In the genomic region with DNA sequence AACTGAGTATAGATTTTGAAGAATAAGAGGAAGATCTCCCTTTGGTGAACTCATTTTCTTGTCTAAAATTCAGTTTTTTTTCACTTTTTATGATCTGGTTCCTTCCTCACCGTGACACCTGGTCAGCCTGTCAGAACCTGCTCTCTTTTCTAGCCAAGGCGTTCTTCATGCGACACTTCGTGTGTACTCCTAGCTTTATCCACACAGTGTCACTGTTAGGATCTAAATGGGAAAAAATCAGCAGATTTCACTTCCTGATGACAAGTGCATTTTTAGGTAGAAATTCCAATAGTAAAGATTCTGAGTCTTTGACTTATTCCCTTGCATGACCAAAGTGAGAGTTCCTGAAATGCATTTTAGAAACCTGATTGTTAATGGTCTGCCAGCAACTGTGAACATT, we compare ENCODE assay signal across 12 cellular contexts.
"Had no signal": no experiment of that assay in that cellular context is flagged by ENCODE, and none has a peak within 500 bp of the region (broad histone marks: within the 10 kb centered on the region; RNA-seq: fewer than 3 reads in every experiment).

No MANE protein-coding gene starts in this region.

- H3K36me3 ChIP-seq: brain microvascular endothelial cell, neutrophil had no signal

- H3K4me1 Mint-ChIP-seq: activated naive CD8-positive, alpha-beta T cell treated with anti-CD3 and anti-CD28 coated beads, Interleukin-2, amount 10 ng/mL, durations not matched to agents 7 days and 5 days; stimulated activated memory B cell treated with anti-CD40 and anti-IgM and Interleukin-4, amounts not matched to agents 10 μg/mL and 1 μg/mL and 100 μg/mL, for 72 hours had no signal

- H3K36me3 Mint-ChIP-seq: activated naive CD8-positive, alpha-beta T cell treated with anti-CD3 and anti-CD28 coated beads, Interleukin-2, amount 10 ng/mL, durations not matched to agents 7 days and 5 days had no signal

- H3K27ac Mint-ChIP-seq: activated naive CD8-positive, alpha-beta T cell treated with anti-CD3 and anti-CD28 coated beads, Interleukin-2, amount 10 ng/mL, durations not matched to agents 7 days and 5 days; stimulated activated memory B cell treated with anti-CD40 and anti-IgM and Interleukin-4, amounts not matched to agents 10 μg/mL and 1 μg/mL and 100 μg/mL, for 72 hours had no signal

- H3K9me3 ChIP-seq: neutrophil had no signal

- H3K27ac ChIP-seq: brain microvascular endothelial cell, foreskin keratinocyte, neutrophil, parathyroid adenoma had no signal

- H3K27me3 ChIP-seq: brain microvascular endothelial cell, foreskin keratinocyte, neutrophil had no signal

- H3K27me3 Mint-ChIP-seq: naive B cell; stimulated activated memory B cell treated with anti-CD40 and anti-IgM and Interleukin-4, amounts not matched to agents 10 μg/mL and 1 μg/mL and 100 μg/mL, for 72 hours had no signal

- H3K4me3 Mint-ChIP-seq: activated naive CD8-positive, alpha-beta T cell treated with anti-CD3 and anti-CD28 coated beads, Interleukin-2, amount 10 ng/mL, durations not matched to agents 7 days and 5 days; naive B cell; stimulated activated memory B cell treated with anti-CD40 and anti-IgM and Interleukin-4, amounts not matched to agents 10 μg/mL and 1 μg/mL and 100 μg/mL, for 72 hours had no signal

- H3K4me1 ChIP-seq: foreskin keratinocyte, parathyroid adenoma had no signal

- H3K9me3 Mint-ChIP-seq: activated naive CD8-positive, alpha-beta T cell treated with anti-CD3 and anti-CD28 coated beads, Interleukin-2, amount 10 ng/mL, durations not matched to agents 7 days and 5 days; naive B cell; stimulated activated memory B cell treated with anti-CD40 and anti-IgM and Interleukin-4, amounts not matched to agents 10 μg/mL and 1 μg/mL and 100 μg/mL, for 72 hours had no signal

- DNase-seq: activated CD4-positive, CD25-positive, alpha-beta regulatory T cell treated with anti-CD3 and anti-CD28 coated beads, Interleukin-2, amount 50 U/mL, for 72 hours; activated naive CD4-positive, alpha-beta T cell; activated naive CD8-positive, alpha-beta T cell treated with anti-CD3 and anti-CD28 coated beads, Interleukin-2, amount 10 ng/mL, durations not matched to agents 7 days and 5 days; activated T-cell treated with anti-CD3 and anti-CD28 coated beads for 4 hours; brain microvascular endothelial cell; effector CD8-positive, alpha-beta T cell; foreskin keratinocyte; islet precursor cell; naive B cell had no signal
